8 cellular contexts compared by ENCODE assay signal in the genomic region with DNA sequence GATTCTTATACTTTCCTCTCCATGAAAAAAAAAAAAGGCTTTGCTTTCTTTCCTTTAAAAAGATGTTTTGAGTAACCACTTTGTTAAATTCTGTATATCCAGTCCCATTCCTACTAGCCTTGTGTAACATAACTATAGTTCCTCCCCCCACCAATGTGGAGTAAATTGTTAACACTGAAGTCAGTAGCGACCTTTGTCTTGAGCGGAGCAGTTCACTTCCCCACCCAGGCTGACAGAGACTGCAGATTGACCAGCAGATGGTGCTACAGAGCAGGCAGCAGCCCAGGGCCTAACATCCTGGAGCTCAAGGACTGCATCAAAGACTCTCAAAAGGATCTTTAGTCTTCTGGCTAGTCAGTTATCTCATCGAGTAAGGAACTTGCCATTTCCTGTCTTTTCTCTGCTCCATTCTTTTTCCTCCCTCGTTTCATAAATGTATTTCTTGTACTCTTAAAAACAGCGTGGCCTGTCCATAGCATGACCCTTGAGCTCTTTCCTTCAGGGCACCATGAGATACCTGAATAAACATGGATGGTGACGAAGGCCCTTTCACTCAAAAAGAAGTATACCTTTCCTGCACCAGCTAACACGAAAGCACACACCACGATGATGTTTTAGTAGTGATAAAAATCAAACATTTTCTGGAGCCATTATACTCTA.
DNase-seq lines count a peak whose midpoint lies in the region; ATAC-seq and FAIRE-seq lines count a peak whose summit lies in the region.

No MANE protein-coding gene starts in this region.

- FAIRE-seq in small intestine (lab: Jason Lieb, UNC): peak; percentile 81

- ATAC-seq in Right ventricle myocardium inferior (peak; percentile 91), HG02884 (IDR thresholded peaks at IDR 0.05; ENCODE audit: unreplicated experiment) (peak; percentile 99)

- H3K27ac ChIP-seq in small intestine (ENCODE audit: low read depth in 1 of 2, low read length in 1 of 2): no peak overlapping the region

- no peaks in the 10 kb centered on the region for H3K27me3 ChIP-seq in small intestine (ENCODE audit: control insufficient read depth in 2 of 2, insufficient read depth in 2 of 2, low read length in 2 of 2)

- no peaks in the 10 kb centered on the region for H3K9me3 ChIP-seq in small intestine (ENCODE audit: control insufficient read depth, low read depth)

- DNase-seq in Right ventricle myocardium inferior (ENCODE audit: missing footprints): peak; percentile 69
- DNase-seq in cardiac septum (ENCODE audit: low spot score): no peak
- DNase-seq in NCI-H1436 (lab: John Stamatoyannopoulos, UW): peak; percentile 70
- peak; percentile 61 for DNase-seq in SW480 (ENCODE audit: low spot score)
- peak in 53 of 58 donors; percentile 5 to 78 (median 49) for DNase-seq in anterior cingulate cortex (lab: John Stamatoyannopoulos, UW)
- peak in 47 of 51 donors; percentile 0 to 80 (median 43) for DNase-seq in hypothalamus (lab: John Stamatoyannopoulos, UW)
- DNase-seq in small intestine: peak; percentile 94

- H3K36me3 ChIP-seq in small intestine (ENCODE audit: control insufficient read depth in 2 of 2, insufficient read depth in 2 of 2, low read length in 2 of 2): no peaks in the 10 kb centered on the region

- WGBS in small intestine, 3 donors: 29 to 34% (median 29%) methylated on average over 8 of the region's 8 CpGs

- H3K4me3 ChIP-seq in small intestine (ENCODE audit: low read depth in 1 of 2, low read length in 2 of 2): no peak overlapping the region

- H3K4me1 ChIP-seq in small intestine (ENCODE audit: control insufficient read depth in 2 of 2, insufficient read depth in 1 of 2, low read depth in 1 of 2, low read length in 1 of 2): no peaks in the 10 kb centered on the region

- intact Hi-C loops in Right ventricle myocardium inferior (cut with DNase I): loop anchor here (5.0 to 10.0 kb wide), 3 partner anchors 124 to 697 kb away; no protein-coding TSS in a partner anchor
- intact Hi-C loops in cardiac septum (cut with DNase I): loop anchor here (2.0 kb wide), 1 partner anchor 122 kb away; no protein-coding TSS in a partner anchor
